Comparison of ENCODE assay signal across 1 cellular context in the genomic region with DNA sequence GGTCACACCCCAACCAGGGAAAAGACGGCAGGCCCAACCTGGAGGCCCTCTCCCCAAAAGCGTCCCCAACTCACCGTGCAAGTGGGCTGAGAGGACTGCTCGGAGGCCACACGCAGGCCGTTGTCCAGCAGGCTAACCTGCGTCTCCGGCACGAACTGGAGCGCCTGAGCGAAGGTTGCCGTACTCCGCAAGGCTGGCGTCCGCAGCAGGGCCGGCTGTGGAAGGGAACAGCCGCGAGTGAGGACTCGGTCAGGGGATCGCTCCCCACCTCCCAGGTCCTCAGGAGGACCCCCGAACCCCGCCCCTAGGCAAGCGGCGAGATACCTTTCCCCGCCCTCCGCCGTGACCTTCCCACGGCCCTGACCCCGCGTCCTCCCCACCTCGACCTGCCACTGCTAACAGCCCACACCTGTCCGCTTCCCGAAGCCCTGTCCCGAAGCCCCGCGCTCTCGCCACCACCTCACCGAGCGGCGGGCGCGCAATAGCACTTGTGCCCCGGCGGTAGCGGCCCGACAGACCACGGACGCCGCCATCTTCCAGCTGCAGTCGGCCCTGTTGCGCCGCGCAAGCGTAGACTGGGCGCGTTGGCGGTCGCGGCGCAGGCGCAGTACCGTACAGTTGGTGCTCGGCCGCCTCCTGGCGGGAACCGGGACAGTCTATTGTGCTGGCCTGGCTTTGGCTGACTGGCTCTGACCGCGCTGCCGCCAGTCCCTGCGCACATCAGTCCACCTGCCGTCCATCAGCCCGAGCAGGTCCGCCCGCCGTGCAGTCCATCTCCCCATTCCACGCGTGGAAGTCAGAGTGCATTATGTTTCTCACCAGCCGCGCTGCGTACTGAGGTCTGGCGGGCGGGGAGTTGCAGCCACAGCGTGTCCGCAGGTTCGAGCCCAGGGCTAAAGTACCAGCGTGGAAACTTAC.
TF ChIP-seq lines count a peak whose summit lies in the region.

A gene (minus strand): TSS at position 559 of the 918 bp plus-strand sequence. CDS start 26 bp downstream, at position 533.

TF ChIP-seq in HepG2, 621 proteins besides CTCF, POLR2A, EP300 and RAD21 (continued from another document and continues in another):
- TF ChIP-seq, protein P1, sequence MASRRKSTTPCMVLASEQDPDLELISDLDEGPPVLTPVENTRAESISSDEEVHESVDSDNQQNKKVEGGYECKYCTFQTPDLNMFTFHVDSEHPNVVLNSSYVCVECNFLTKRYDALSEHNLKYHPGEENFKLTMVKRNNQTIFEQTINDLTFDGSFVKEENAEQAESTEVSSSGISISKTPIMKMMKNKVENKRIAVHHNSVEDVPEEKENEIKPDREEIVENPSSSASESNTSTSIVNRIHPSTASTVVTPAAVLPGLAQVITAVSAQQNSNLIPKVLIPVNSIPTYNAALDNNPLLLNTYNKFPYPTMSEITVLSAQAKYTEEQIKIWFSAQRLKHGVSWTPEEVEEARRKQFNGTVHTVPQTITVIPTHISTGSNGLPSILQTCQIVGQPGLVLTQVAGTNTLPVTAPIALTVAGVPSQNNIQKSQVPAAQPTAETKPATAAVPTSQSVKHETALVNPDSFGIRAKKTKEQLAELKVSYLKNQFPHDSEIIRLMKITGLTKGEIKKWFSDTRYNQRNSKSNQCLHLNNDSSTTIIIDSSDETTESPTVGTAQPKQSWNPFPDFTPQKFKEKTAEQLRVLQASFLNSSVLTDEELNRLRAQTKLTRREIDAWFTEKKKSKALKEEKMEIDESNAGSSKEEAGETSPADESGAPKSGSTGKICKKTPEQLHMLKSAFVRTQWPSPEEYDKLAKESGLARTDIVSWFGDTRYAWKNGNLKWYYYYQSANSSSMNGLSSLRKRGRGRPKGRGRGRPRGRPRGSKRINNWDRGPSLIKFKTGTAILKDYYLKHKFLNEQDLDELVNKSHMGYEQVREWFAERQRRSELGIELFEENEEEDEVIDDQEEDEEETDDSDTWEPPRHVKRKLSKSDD (CRISPR knock-in tag; IDR thresholded peaks at IDR 0.05; ENCODE audit: low read depth) = peak; percentile 97
- TF ChIP-seq ZNF44 (CRISPR knock-in tag; IDR thresholded peaks at IDR 0.05) (no peak; the same call in 1 of the 2 replicates), PCBP1 (IDR thresholded peaks at IDR 0.05; ENCODE audit: borderline replicate concordance, low read depth, low read length) (0 out of 2 replicates have a peak, but pooled peaks have one; percentile 23), ZNF747 (CRISPR knock-in tag; IDR thresholded peaks at IDR 0.05; ENCODE audit: borderline replicate concordance) (peak; percentile 69; the same call in 1 of the 2 replicates), DNMT1 (CRISPR knock-in tag; IDR thresholded peaks at IDR 0.05) (no peak; the same call in 1 of the 2 replicates), TOPORS (CRISPR knock-in tag; IDR thresholded peaks at IDR 0.05) (no peak), SIX4 (CRISPR knock-in tag; IDR thresholded peaks at IDR 0.05) (peak; percentile 8; the same call in 1 of the 2 replicates), GATA4 (IDR thresholded peaks at IDR 0.05; ENCODE audit: borderline replicate concordance, low read depth) (0 out of 2 replicates have a peak, but pooled peaks have one; percentile 56), MAZ (IDR thresholded peaks at IDR 0.05; ENCODE audit: borderline replicate concordance, low read depth, low read length) (no peak), MAZ (CRISPR knock-in tag; IDR thresholded peaks at IDR 0.05; ENCODE audit: low read depth) (peak; percentile 86; the same call in 1 of the 2 replicates), ZNF230 (CRISPR knock-in tag; IDR thresholded peaks at IDR 0.05) (0 out of 2 replicates have a peak, but pooled peaks have one; percentile 33), RFXAP (CRISPR knock-in tag; IDR thresholded peaks at IDR 0.05; ENCODE audit: borderline replicate concordance) (peak; percentile 51; the same call in 1 of the 2 replicates), SP140L (CRISPR knock-in tag; IDR thresholded peaks at IDR 0.05; ENCODE audit: borderline replicate concordance) (no peak), ATF1 (CRISPR knock-in tag; IDR thresholded peaks at IDR 0.05) (no peak), GATAD1 (CRISPR knock-in tag; IDR thresholded peaks at IDR 0.05) (peak; percentile 92), ZNF101 (CRISPR knock-in tag; IDR thresholded peaks at IDR 0.05; ENCODE audit: borderline replicate concordance, low read depth) (peak; percentile 85; the same call in 1 of the 2 replicates), ZNF160 (CRISPR knock-in tag; IDR thresholded peaks at IDR 0.05) (peak; percentile 70), ZNF724P (CRISPR knock-in tag; IDR thresholded peaks at IDR 0.05; ENCODE audit: borderline replicate concordance) (peak; percentile 62; the same call in 1 of the 2 replicates), RARG (CRISPR knock-in tag; IDR thresholded peaks at IDR 0.05; ENCODE audit: low read depth) (no peak), ZNF777 (CRISPR knock-in tag; IDR thresholded peaks at IDR 0.05) (peak; percentile 78), FOXJ3 (CRISPR knock-in tag; IDR thresholded peaks at IDR 0.05; ENCODE audit: borderline replicate concordance) (no peak), REXO4 (CRISPR knock-in tag; IDR thresholded peaks at IDR 0.05; ENCODE audit: borderline replicate concordance) (no peak), CCAR2 (optimal IDR thresholded peaks at IDR 0.05; ENCODE audit: low read depth, low read length) (no peak), ZNF749 (CRISPR knock-in tag; IDR thresholded peaks at IDR 0.05; ENCODE audit: borderline replicate concordance) (peak; percentile 86; the same call in 1 of the 2 replicates), ZNF652 (CRISPR knock-in tag; IDR thresholded peaks at IDR 0.05; ENCODE audit: borderline replicate concordance, low read depth) (peak; percentile 61; the same call in 1 of the 2 replicates), KLF15 (CRISPR knock-in tag; IDR thresholded peaks at IDR 0.05; ENCODE audit: borderline replicate concordance) (peak; percentile 74; the same call in 1 of the 2 replicates), RNF2 (conservative IDR thresholded peaks at IDR 0.05; ENCODE audit: low read depth) (no peak), MAFG (CRISPR knock-in tag; IDR thresholded peaks at IDR 0.05) (no peak), HDAC1 (CRISPR knock-in tag; IDR thresholded peaks at IDR 0.05) (peak; percentile 91), RFX3 (CRISPR knock-in tag; IDR thresholded peaks at IDR 0.05) (no peak), ZNF883 (CRISPR knock-in tag; IDR thresholded peaks at IDR 0.05; ENCODE audit: not compliant biosample characterization) (peak; percentile 89)
- TF ChIP-seq, protein P2, sequence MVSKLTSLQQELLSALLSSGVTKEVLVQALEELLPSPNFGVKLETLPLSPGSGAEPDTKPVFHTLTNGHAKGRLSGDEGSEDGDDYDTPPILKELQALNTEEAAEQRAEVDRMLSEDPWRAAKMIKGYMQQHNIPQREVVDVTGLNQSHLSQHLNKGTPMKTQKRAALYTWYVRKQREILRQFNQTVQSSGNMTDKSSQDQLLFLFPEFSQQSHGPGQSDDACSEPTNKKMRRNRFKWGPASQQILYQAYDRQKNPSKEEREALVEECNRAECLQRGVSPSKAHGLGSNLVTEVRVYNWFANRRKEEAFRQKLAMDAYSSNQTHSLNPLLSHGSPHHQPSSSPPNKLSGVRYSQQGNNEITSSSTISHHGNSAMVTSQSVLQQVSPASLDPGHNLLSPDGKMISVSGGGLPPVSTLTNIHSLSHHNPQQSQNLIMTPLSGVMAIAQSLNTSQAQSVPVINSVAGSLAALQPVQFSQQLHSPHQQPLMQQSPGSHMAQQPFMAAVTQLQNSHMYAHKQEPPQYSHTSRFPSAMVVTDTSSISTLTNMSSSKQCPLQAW (CRISPR knock-in tag; IDR thresholded peaks at IDR 0.05) = peak; percentile 92
- TF ChIP-seq, protein P3, sequence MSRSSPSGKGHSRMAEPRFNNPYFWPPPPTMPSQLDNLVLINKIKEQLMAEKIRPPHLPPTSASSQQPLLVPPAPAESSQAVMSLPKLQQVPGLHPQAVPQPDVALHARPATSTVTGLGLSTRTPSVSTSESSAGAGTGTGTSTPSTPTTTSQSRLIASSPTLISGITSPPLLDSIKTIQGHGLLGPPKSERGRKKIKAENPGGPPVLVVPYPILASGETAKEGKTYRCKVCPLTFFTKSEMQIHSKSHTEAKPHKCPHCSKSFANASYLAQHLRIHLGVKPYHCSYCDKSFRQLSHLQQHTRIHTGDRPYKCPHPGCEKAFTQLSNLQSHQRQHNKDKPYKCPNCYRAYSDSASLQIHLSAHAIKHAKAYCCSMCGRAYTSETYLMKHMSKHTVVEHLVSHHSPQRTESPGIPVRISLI (CRISPR knock-in tag; IDR thresholded peaks at IDR 0.05; ENCODE audit: borderline replicate concordance) = peak; percentile 66
- TF ChIP-seq, protein P4, sequence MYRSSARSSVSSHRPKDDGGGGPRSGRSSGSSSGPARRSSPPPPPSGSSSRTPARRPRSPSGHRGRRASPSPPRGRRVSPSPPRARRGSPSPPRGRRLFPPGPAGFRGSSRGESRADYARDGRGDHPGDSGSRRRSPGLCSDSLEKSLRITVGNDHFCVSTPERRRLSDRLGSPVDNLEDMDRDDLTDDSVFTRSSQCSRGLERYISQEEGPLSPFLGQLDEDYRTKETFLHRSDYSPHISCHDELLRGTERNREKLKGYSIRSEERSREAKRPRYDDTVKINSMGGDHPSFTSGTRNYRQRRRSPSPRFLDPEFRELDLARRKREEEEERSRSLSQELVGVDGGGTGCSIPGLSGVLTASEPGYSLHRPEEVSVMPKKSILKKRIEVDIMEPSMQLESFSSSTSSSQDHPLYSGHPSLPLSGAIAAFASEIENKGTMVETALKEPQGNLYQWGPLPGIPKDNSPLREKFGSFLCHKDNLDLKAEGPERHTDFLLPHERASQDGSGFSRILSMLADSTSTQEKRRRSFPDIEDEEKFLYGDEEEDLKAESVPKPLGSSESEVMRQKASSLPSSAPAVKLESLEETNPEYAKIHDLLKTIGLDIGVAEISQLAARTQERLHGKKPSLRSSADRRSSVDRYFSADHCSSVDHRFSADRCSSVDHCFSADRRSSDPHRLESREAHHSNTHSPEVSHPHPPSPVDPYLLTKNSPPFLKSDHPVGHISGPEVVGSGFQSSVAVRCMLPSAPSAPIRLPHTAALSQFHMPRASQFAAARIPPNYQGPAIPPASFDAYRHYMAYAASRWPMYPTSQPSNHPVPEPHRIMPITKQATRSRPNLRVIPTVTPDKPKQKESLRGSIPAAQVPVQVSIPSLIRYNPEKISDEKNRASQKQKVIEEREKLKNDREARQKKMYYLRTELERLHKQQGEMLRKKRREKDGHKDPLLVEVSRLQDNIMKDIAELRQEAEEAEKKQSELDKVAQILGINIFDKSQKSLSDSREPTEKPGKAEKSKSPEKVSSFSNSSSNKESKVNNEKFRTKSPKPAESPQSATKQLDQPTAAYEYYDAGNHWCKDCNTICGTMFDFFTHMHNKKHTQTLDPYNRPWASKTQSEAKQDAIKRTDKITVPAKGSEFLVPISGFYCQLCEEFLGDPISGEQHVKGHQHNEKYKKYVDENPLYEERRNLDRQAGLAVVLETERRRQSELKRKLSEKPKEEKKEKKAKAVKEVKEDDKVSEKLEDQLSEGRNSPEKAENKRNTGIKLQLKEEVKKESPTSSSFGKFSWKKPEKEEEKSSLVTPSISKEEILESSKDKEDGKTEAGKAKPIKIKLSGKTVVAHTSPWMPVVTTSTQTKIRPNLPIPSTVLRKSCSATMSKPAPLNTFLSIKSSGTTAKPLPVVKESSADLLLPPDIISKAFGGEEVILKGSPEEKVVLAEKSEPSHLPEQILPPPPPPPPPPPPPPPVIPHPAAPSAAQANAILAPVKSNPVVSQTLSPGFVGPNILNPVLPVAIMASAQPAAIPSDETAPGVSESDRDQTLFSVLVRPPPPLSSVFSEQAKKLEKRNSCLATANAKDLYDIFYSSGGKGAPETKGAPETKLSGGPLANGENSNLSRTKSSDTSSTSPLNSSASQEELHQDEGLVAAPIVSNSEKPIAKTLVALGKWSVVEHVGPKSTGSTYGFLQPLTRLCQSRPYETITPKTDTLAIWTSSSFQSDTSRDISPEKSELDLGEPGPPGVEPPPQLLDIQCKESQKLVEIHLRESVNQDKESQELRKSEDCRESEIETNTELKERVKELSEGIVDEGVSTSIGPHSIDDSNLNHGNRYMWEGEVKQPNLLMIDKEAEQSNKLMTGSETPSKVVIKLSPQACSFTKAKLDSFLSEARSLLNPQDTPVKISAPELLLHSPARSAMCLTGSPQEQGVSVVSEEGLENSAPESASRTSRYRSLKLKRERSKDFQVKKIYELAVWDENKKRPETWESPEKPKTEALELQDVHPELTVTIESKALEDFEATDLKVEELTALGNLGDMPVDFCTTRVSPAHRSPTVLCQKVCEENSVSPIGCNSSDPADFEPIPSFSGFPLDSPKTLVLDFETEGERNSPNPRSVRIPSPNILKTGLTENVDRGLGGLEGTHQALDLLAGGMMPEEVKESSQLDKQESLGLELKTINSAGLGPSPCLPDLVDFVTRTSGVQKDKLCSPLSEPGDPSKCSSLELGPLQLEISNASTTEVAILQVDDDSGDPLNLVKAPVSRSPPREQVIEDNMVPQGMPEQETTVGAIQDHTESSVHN (CRISPR knock-in tag; IDR thresholded peaks at IDR 0.05) = 0 out of 2 replicates have a peak, but pooled peaks have one; percentile 61
- TF ChIP-seq, protein P5, sequence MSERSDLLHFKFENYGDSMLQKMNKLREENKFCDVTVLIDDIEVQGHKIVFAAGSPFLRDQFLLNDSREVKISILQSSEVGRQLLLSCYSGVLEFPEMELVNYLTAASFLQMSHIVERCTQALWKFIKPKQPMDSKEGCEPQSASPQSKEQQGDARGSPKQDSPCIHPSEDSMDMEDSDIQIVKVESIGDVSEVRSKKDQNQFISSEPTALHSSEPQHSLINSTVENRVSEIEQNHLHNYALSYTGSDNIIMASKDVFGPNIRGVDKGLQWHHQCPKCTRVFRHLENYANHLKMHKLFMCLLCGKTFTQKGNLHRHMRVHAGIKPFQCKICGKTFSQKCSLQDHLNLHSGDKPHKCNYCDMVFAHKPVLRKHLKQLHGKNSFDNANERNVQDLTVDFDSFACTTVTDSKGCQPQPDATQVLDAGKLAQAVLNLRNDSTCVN (CRISPR knock-in tag; IDR thresholded peaks at IDR 0.05; ENCODE audit: borderline replicate concordance) = no peak; the same call in 1 of the 2 replicates
- TF ChIP-seq, protein P6, sequence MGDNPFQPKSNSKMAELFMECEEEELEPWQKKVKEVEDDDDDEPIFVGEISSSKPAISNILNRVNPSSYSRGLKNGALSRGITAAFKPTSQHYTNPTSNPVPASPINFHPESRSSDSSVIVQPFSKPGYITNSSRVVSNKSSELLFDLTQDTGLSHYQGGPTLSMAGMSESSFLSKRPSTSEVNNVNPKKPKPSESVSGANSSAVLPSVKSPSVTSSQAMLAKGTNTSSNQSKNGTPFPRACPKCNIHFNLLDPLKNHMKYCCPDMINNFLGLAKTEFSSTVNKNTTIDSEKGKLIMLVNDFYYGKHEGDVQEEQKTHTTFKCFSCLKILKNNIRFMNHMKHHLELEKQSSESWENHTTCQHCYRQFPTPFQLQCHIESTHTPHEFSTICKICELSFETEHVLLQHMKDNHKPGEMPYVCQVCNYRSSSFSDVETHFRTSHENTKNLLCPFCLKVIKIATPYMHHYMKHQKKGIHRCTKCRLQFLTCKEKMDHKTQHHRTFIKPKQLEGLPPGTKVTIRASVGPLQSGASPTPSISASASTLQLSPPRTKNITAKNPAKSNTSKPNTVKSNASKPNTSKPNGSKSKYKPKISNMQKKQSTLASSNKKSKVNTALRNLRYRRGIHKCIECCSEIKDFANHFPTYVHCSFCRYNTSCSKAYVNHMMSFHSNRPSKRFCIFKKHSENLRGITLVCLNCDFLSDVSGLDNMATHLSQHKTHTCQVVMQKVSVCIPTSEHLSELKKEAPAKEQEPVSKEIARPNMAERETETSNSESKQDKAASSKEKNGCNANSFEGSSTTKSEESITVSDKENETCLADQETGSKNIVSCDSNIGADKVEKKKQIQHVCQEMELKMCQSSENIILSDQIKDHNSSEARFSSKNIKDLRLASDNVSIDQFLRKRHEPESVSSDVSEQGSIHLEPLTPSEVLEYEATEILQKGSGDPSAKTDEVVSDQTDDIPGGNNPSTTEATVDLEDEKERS (CRISPR knock-in tag; IDR thresholded peaks at IDR 0.05) = peak; percentile 46; the same call in 1 of the 2 replicates
- TF ChIP-seq, protein P7, sequence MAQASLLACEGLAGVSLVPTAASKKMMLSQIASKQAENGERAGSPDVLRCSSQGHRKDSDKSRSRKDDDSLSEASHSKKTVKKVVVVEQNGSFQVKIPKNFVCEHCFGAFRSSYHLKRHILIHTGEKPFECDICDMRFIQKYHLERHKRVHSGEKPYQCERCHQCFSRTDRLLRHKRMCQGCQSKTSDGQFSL (CRISPR knock-in tag; IDR thresholded peaks at IDR 0.05) = peak; percentile 33; the same call in 1 of the 2 replicates
